2 cellular contexts compared by ENCODE assay signal in the genomic region with DNA sequence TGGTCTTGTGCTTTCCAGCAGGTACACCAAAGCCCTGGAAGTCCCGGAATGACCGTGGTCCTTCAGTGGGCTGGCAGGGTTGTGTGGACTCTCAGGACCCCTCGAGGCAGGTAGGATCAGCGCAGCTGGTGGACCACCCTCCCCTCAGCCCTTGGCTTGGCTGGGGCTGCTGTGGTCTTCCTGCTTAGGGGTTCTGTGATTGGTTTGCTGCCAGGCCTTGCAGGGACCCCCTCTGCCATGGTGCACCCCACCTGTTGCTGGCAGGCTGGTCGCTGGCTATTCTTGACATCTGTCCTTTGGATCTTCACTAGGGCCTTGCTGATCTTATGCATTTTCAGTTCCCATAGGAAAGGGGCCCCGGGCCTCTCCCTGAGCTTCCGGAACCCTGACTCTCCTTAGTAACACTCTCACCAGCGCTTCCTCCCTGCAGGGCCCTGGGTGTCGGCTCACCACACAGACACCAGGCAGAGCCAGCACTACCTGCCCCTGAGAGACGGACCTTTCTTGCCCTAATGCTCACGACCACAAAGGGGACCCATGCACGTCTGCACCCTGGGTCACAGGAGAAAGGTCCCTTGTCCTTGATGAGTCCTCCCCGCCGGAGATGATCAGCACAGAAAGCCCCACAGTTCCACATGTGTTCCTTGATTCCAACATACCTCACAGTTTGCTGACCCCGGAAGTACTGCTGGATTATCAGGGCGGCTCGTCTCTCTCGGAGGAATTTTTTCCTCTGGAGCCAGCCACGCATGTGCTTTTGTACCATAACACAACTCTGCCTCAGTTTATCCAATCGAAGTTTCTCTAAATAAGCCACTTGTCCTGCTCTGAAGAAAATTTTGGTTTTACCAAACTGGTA.
TF ChIP-seq lines count a peak whose summit lies in the region.

No MANE protein-coding gene starts in this region.

TF ChIP-seq in IMR-90, 13 proteins besides CTCF, POLR2A, EP300 and RAD21:
- TF ChIP-seq NFE2L2 (IDR thresholded peaks at IDR 0.05; ENCODE audit: low read depth, low read length) (no peak), CHD1 (IDR thresholded peaks at IDR 0.05; ENCODE audit: low read depth, low read length) (no peak), MXI1 (IDR thresholded peaks at IDR 0.05; ENCODE audit: borderline replicate concordance, low read depth, low read length) (no peak), FOS (IDR thresholded peaks at IDR 0.05; ENCODE audit: low read depth, low read length) (no peak), MAFK (IDR thresholded peaks at IDR 0.05; ENCODE audit: low read depth, low read length) (no peak), RCOR1 (IDR thresholded peaks at IDR 0.05; ENCODE audit: insufficient replicate concordance, low read length) (no peak), CEBPB (IDR thresholded peaks at IDR 0.05; ENCODE audit: low read depth, low read length) (no peak), BHLHE40 (IDR thresholded peaks at IDR 0.05; ENCODE audit: low read depth, low read length) (no peak), SMC3 (IDR thresholded peaks at IDR 0.05; ENCODE audit: low read depth, low read length) (no peak), RFX5 (IDR thresholded peaks at IDR 0.05; ENCODE audit: low read depth, low read length) (no peak), MAZ (IDR thresholded peaks at IDR 0.05; ENCODE audit: borderline replicate concordance, low read depth, low read length) (no peak)
- TF ChIP-seq, protein P1, sequence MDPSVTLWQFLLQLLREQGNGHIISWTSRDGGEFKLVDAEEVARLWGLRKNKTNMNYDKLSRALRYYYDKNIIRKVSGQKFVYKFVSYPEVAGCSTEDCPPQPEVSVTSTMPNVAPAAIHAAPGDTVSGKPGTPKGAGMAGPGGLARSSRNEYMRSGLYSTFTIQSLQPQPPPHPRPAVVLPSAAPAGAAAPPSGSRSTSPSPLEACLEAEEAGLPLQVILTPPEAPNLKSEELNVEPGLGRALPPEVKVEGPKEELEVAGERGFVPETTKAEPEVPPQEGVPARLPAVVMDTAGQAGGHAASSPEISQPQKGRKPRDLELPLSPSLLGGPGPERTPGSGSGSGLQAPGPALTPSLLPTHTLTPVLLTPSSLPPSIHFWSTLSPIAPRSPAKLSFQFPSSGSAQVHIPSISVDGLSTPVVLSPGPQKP (IDR thresholded peaks at IDR 0.05; ENCODE audit: borderline replicate concordance, low read depth, low read length) = no peak
- TF ChIP-seq, protein P2, sequence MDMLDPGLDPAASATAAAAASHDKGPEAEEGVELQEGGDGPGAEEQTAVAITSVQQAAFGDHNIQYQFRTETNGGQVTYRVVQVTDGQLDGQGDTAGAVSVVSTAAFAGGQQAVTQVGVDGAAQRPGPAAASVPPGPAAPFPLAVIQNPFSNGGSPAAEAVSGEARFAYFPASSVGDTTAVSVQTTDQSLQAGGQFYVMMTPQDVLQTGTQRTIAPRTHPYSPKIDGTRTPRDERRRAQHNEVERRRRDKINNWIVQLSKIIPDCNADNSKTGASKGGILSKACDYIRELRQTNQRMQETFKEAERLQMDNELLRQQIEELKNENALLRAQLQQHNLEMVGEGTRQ (IDR thresholded peaks at IDR 0.05; ENCODE audit: low read depth, low read length) = no peak

TF ChIP-seq in K562, 482 proteins besides CTCF, POLR2A, EP300 and RAD21:
- TF ChIP-seq NR2C2 (CRISPR knock-in tag; IDR thresholded peaks at IDR 0.05) = no peak
- peak; percentile 70 for TF ChIP-seq NR2C2 (tag; IDR thresholded peaks at IDR 0.05)
- peak; percentile 20; the same call in 1 of the 2 replicates for TF ChIP-seq SPI1 (IDR thresholded peaks at IDR 0.05; ENCODE audit: borderline replicate concordance, low read depth, low read length)
- no peak for TF ChIP-seq HIVEP1 (CRISPR knock-in tag; IDR thresholded peaks at IDR 0.05)
- TF ChIP-seq NR2C1 (IDR thresholded peaks at IDR 0.05) = peak; percentile 77
- peak; percentile 77 for TF ChIP-seq NR2C1 (tag; IDR thresholded peaks at IDR 0.05)
- TF ChIP-seq GABPA (tag; conservative IDR thresholded peaks at IDR 0.05; ENCODE audit: low read depth) = peak; percentile 63
- TF ChIP-seq, protein P3, sequence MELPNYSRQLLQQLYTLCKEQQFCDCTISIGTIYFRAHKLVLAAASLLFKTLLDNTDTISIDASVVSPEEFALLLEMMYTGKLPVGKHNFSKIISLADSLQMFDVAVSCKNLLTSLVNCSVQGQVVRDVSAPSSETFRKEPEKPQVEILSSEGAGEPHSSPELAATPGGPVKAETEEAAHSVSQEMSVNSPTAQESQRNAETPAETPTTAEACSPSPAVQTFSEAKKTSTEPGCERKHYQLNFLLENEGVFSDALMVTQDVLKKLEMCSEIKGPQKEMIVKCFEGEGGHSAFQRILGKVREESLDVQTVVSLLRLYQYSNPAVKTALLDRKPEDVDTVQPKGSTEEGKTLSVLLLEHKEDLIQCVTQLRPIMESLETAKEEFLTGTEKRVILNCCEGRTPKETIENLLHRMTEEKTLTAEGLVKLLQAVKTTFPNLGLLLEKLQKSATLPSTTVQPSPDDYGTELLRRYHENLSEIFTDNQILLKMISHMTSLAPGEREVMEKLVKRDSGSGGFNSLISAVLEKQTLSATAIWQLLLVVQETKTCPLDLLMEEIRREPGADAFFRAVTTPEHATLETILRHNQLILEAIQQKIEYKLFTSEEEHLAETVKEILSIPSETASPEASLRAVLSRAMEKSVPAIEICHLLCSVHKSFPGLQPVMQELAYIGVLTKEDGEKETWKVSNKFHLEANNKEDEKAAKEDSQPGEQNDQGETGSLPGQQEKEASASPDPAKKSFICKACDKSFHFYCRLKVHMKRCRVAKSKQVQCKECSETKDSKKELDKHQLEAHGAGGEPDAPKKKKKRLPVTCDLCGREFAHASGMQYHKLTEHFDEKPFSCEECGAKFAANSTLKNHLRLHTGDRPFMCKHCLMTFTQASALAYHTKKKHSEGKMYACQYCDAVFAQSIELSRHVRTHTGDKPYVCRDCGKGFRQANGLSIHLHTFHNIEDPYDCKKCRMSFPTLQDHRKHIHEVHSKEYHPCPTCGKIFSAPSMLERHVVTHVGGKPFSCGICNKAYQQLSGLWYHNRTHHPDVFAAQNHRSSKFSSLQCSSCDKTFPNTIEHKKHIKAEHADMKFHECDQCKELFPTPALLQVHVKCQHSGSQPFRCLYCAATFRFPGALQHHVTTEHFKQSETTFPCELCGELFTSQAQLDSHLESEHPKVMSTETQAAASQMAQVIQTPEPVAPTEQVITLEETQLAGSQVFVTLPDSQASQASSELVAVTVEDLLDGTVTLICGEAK (IDR thresholded peaks at IDR 0.05) = peak; percentile 29; the same call in 1 of the 2 replicates
- TF ChIP-seq, protein P3 (CRISPR knock-in tag; IDR thresholded peaks at IDR 0.05) = no peak
TF ChIP-seq in K562: peak in this region for 5.
